In genomic region chr11:77107950-77108349, GRCh38 we compare ENCODE assay signal across 12 cellular contexts. TPM values are rescaled to one million over a fixed set of nuclear protein-coding genes. Genes with fewer than 3 reads are reported as not detected.
DNase-seq lines count a peak whose midpoint lies in the region; ATAC-seq and TF ChIP-seq lines count a peak whose summit lies in the region.
"Had no signal": no experiment of that assay in that cellular context is flagged by ENCODE, and none has a peak within 500 bp of the region (broad histone marks: within the 10 kb centered on the region; RNA-seq: fewer than 3 reads in every experiment).

No MANE protein-coding gene starts in this region.

- no peak overlapping the region for H3K4me3 ChIP-seq in ascending aorta
- no peak overlapping the region for H3K4me3 ChIP-seq in kidney epithelial cell (ENCODE audit: low read depth, low read length)
- H3K4me3 ChIP-seq in tibial nerve, result no peak overlapping the region

- no peaks in the 10 kb centered on the region for H3K36me3 Mint-ChIP-seq in activated CD4-positive, alpha-beta T cell treated with anti-CD3 and anti-CD28 coated beads, Interleukin-2, amount 10 ng/mL, durations not matched to agents 24 days and 14 days (ENCODE audit: low read depth)

- TF ChIP-seq CTCF in ascending aorta (IDR thresholded peaks at IDR 0.05) (no peak), kidney epithelial cell (IDR thresholded peaks at IDR 0.05; ENCODE audit: insufficient read depth, low read length, poor library complexity, severe bottlenecking) (no peak), tibial nerve (IDR thresholded peaks at IDR 0.05) (no peak)

- H3K9me3 ChIP-seq in ascending aorta, result no peaks in the 10 kb centered on the region
- no peaks in the 10 kb centered on the region for H3K9me3 ChIP-seq in tibial nerve

- H3K4me3 Mint-ChIP-seq in activated CD4-positive, alpha-beta T cell treated with anti-CD3 and anti-CD28 coated beads, Interleukin-2, amount 10 ng/mL, durations not matched to agents 24 days and 14 days, result no peak overlapping the region
- H3K4me3 Mint-ChIP-seq: activated CD8-positive, alpha-beta T cell treated with anti-CD3 and anti-CD28 coated beads for 36 hours; naive thymus-derived CD8-positive, alpha-beta T cell had no signal

- H3K27me3 ChIP-seq in ascending aorta (no peaks in the 10 kb centered on the region), kidney epithelial cell (ENCODE audit: control insufficient read depth, insufficient read depth, low read length) (no peaks in the 10 kb centered on the region), tibial nerve (no peaks in the 10 kb centered on the region)

- H3K36me3 ChIP-seq in ascending aorta (peaks cover 0 to 2% of the 10 kb centered on the region in 2 donors), kidney epithelial cell (ENCODE audit: control insufficient read depth, insufficient read depth, low read length) (no peaks in the 10 kb centered on the region), tibial nerve (peaks cover 0 to 12% (median 0%) of the 10 kb centered on the region in 3 donors)

- no peak overlapping the region for H3K27ac ChIP-seq in ascending aorta
- peak overlapping the region in 3 of 4 donors; percentile 47 to 79 (median 59) for H3K27ac ChIP-seq in tibial nerve

- TF ChIP-seq POLR2A in tibial nerve (IDR thresholded peaks at IDR 0.05), result no peak

- intact Hi-C loops in ascending aorta (cut with DNase I), result no loop called here
- intact Hi-C loops in activated CD4-positive, alpha-beta T cell treated with anti-CD3 and anti-CD28 coated beads, Interleukin-2, amount 10 ng/mL, durations not matched to agents 24 days and 14 days (cut with micrococcal nuclease), result no loop called here

- peak; percentile 39 for DNase-seq in DMS79 treated with DMSO at 0.1 percent for 48 hours (lab: John Stamatoyannopoulos, UW)
- no peak for DNase-seq in DMS79 (lab: John Stamatoyannopoulos, UW)
- peak; percentile 22 to 80 for DNase-seq in ascending aorta (ENCODE audit: low spot score in 2 of 2)
- peak; percentile 81 for DNase-seq in kidney epithelial cell (ENCODE audit: low read depth)
- no peak for DNase-seq in tibial nerve (ENCODE audit: low spot score in 2 of 2)
- DNase-seq in SHP77 treated with DMSO at 0.1 percent for 48 hours (lab: John Stamatoyannopoulos, UW), result no peak
- no peak for DNase-seq in activated CD4-positive, alpha-beta T cell treated with anti-CD3 and anti-CD28 coated beads, Interleukin-2, amount 10 ng/mL, durations not matched to agents 24 days and 14 days
- DNase-seq: 8988T; activated CD8-positive, alpha-beta T cell treated with anti-CD3 and anti-CD28 coated beads for 36 hours; naive thymus-derived CD8-positive, alpha-beta T cell; NCI-H524 treated with DMSO at 0.1 percent for 48 hours had no signal

- H3K27ac Mint-ChIP-seq in activated CD4-positive, alpha-beta T cell treated with anti-CD3 and anti-CD28 coated beads, Interleukin-2, amount 10 ng/mL, durations not matched to agents 24 days and 14 days, result no peak overlapping the region
- H3K27ac Mint-ChIP-seq: activated CD8-positive, alpha-beta T cell treated with anti-CD3 and anti-CD28 coated beads for 36 hours had no signal

- H3K9me3 Mint-ChIP-seq in activated CD4-positive, alpha-beta T cell treated with anti-CD3 and anti-CD28 coated beads, Interleukin-2, amount 10 ng/mL, durations not matched to agents 24 days and 14 days, result no peaks in the 10 kb centered on the region
- H3K9me3 Mint-ChIP-seq: activated CD8-positive, alpha-beta T cell treated with anti-CD3 and anti-CD28 coated beads for 36 hours; naive thymus-derived CD8-positive, alpha-beta T cell had no signal

- H3K4me1 ChIP-seq in ascending aorta, result peaks cover 0 to 9% of the 10 kb centered on the region in 2 donors
- H3K4me1 ChIP-seq in tibial nerve, result peaks cover 0 to 56% (median 28%) of the 10 kb centered on the region in 4 donors

- ATAC-seq in HG03439 (IDR thresholded peaks at IDR 0.05; ENCODE audit: unreplicated experiment), result no peak
- ATAC-seq: activated CD8-positive, alpha-beta T cell treated with anti-CD3 and anti-CD28 coated beads for 36 hours; naive thymus-derived CD8-positive, alpha-beta T cell had no signal

- no peaks in the 10 kb centered on the region for H3K4me1 Mint-ChIP-seq in activated CD4-positive, alpha-beta T cell treated with anti-CD3 and anti-CD28 coated beads, Interleukin-2, amount 10 ng/mL, durations not matched to agents 24 days and 14 days
- H3K4me1 Mint-ChIP-seq: naive thymus-derived CD8-positive, alpha-beta T cell had no signal

- 38% methylated on average over 3 of the region's 3 CpGs for WGBS in tibial nerve, 2 donors

- TF ChIP-seq EP300 in tibial nerve (IDR thresholded peaks at IDR 0.05), result peak in 1 of 2 donors; percentile 13

- peaks cover 2% of the 10 kb centered on the region for H3K27me3 Mint-ChIP-seq in activated CD4-positive, alpha-beta T cell treated with anti-CD3 and anti-CD28 coated beads, Interleukin-2, amount 10 ng/mL, durations not matched to agents 24 days and 14 days
- H3K27me3 Mint-ChIP-seq: activated CD8-positive, alpha-beta T cell treated with anti-CD3 and anti-CD28 coated beads for 36 hours; naive thymus-derived CD8-positive, alpha-beta T cell had no signal

RNA-seq across cellular contexts. Expression of gene OMP, which starts 5.3 kb away (rescaled TPM):
- total RNA-seq in ascending aorta (not detected), kidney epithelial cell (not detected in 2 replicates), tibial nerve (1 to 10 TPM in 1 of 4 donors, not detected in 3; 9.9 TPM)
- not detected in 2 replicates for total RNA-seq in activated CD4-positive, alpha-beta T cell treated with anti-CD3 and anti-CD28 coated beads, Interleukin-2, amount 10 ng/mL, durations not matched to agents 24 days and 14 days
- total RNA-seq: activated CD8-positive, alpha-beta T cell treated with anti-CD3 and anti-CD28 coated beads for 36 hours had no signal

RNA-seq across cellular contexts. Expression of gene MYO7A, which starts 20.1 kb away (rescaled TPM):
- 46.4 TPM for total RNA-seq in ascending aorta
- 0.17 and 0.89 TPM in 2 replicates for total RNA-seq in kidney epithelial cell
- 10 to 100 TPM; 12.6 to 45.0 (median 24.4) TPM for total RNA-seq in tibial nerve
- total RNA-seq in activated CD4-positive, alpha-beta T cell treated with anti-CD3 and anti-CD28 coated beads, Interleukin-2, amount 10 ng/mL, durations not matched to agents 24 days and 14 days, result 0.07 TPM in 1 of 2 replicates, not detected in the other

RNA-seq across cellular contexts. Expression of gene CAPN5, which starts 41.2 kb away (rescaled TPM):
- total RNA-seq in ascending aorta (7.9 TPM), kidney epithelial cell (7.8 and 9.7 TPM in 2 replicates), tibial nerve (10 to 100 TPM; 15.9 to 24.5 (median 19.8) TPM)
- total RNA-seq in activated CD4-positive, alpha-beta T cell treated with anti-CD3 and anti-CD28 coated beads, Interleukin-2, amount 10 ng/mL, durations not matched to agents 24 days and 14 days, result 0.30 TPM in 1 of 2 replicates, not detected in the other

Comparison
In these comparisons a context has a peak if more than half of its experiments do, and no peak if none do; other contexts are left out.
1. DNase-seq: peak in DMS79 treated with DMSO at 0.1 percent for 48 hours (single experiment), ascending aorta (2 of 2) and kidney epithelial cell (single experiment); none in DMS79 (single experiment), tibial nerve (0 of 2), SHP77 treated with DMSO at 0.1 percent for 48 hours (single experiment) and activated CD4-positive, alpha-beta T cell treated with anti-CD3 and anti-CD28 coated beads, Interleukin-2, amount 10 ng/mL, durations not matched to agents 24 days and 14 days (single experiment).
2. H3K27ac ChIP-seq: peak in tibial nerve (3 of 4); none in ascending aorta (0 of 2).